8 cellular contexts compared by ENCODE assay signal in genomic region chr11:8019671-8020597, GRCh38. TPM values are rescaled to one million over a fixed set of nuclear protein-coding genes. Genes with fewer than 3 reads are reported as not detected.
DNase-seq lines count a peak whose midpoint lies in the region; ATAC-seq and TF ChIP-seq lines count a peak whose summit lies in the region.

No MANE protein-coding gene starts in this region.

- DNase-seq in T-helper 17 cell (peak in 1 of 3 donors; percentile 28), caudate nucleus (lab: John Stamatoyannopoulos, UW) (peak in 25 of 61 donors; percentile 16 to 79 (median 42)), kidney epithelial cell (ENCODE audit: low read depth) (no peak), NCI-H446 (lab: John Stamatoyannopoulos, UW) (no peak), GF-D8 (lab: John Stamatoyannopoulos, UW) (no peak), RKO (ENCODE audit: low spot score) (no peak)
- peak; percentile 24 for DNase-seq in stimulated activated CD4-positive, alpha-beta T cell treated with anti-CD3 and anti-CD28 coated beads, Interleukin-2, amount 100 ng/mL, for 4 hours (ENCODE audit: low read depth)

- TF ChIP-seq CTCF in kidney epithelial cell (IDR thresholded peaks at IDR 0.05; ENCODE audit: insufficient read depth, low read length, poor library complexity, severe bottlenecking), result no peak

- H3K36me3 Mint-ChIP-seq in T-helper 17 cell (ENCODE audit: low read depth), result peaks cover 9% of the 10 kb centered on the region

- H3K27ac ChIP-seq in caudate nucleus (ENCODE audit: low read depth, low read length), result peak overlapping the region; percentile 60

- H3K27me3 Mint-ChIP-seq in T-helper 17 cell, result peaks cover 29% of the 10 kb centered on the region

- peak overlapping the region; percentile 96 for H3K4me3 Mint-ChIP-seq in T-helper 17 cell

- no peaks in the 10 kb centered on the region for H3K36me3 ChIP-seq in kidney epithelial cell (ENCODE audit: control insufficient read depth, insufficient read depth, low read length)

- H3K27ac Mint-ChIP-seq in T-helper 17 cell, result peak overlapping the region; percentile 98

- ATAC-seq in GM18867 (IDR thresholded peaks at IDR 0.05; ENCODE audit: unreplicated experiment) (peak; percentile 35), T-helper 17 cell (peak; percentile 22)

- H3K9me3 ChIP-seq in T-helper 17 cell (ENCODE audit: control insufficient read depth, low read length, poor library complexity, severe bottlenecking), result no peaks in the 10 kb centered on the region

- H3K27me3 ChIP-seq in kidney epithelial cell (ENCODE audit: control insufficient read depth, insufficient read depth, low read length), result peaks cover 28% of the 10 kb centered on the region

- peaks cover 13% of the 10 kb centered on the region for H3K4me1 Mint-ChIP-seq in T-helper 17 cell

- H3K4me3 ChIP-seq in kidney epithelial cell (ENCODE audit: low read depth, low read length), result peak overlapping the region; percentile 37

RNA-seq across cellular contexts. Expression of gene EIF3F, which starts 32.8 kb away (rescaled TPM):
- total RNA-seq in T-helper 17 cell, result 100 to 1,000 TPM; 376 to 391 TPM
- 334 and 372 TPM in 2 replicates for total RNA-seq in kidney epithelial cell

RNA-seq across cellular contexts. Expression of gene NLRP10, which starts 54.7 kb away (rescaled TPM):
- not detected for total RNA-seq in T-helper 17 cell
- not detected in 2 replicates for total RNA-seq in kidney epithelial cell
